In genomic region chr3:64422192-64422591, GRCh38 we compare ENCODE assay signal across 20 cellular contexts.
"Had no signal": no experiment of that assay in that cellular context is flagged by ENCODE, and none has a peak within 500 bp of the region (broad histone marks: within the 10 kb centered on the region; RNA-seq: fewer than 3 reads in every experiment).

No MANE protein-coding gene starts in this region.

- H3K36me3 ChIP-seq: esophagus muscularis mucosa, right lobe of liver, suprapubic skin had no signal

- H3K9me3 ChIP-seq: esophagus muscularis mucosa, right lobe of liver, suprapubic skin had no signal

- H3K27ac ChIP-seq: esophagus muscularis mucosa, right lobe of liver, suprapubic skin had no signal

- DNase-seq: activated B cell treated with CpG ODN at 0.5 μM for 24 hours; activated CD4-positive, alpha-beta T cell treated with anti-CD3 and anti-CD28 coated beads for 48 hours; activated CD8-positive, alpha-beta memory T cell treated with anti-CD3 and anti-CD28 coated beads, Interleukin-2, amount 50 U/mL, for 4 hours; activated CD8-positive, alpha-beta T cell treated with anti-CD3 and anti-CD28 coated beads, Interleukin-2, amount 10 ng/mL, durations not matched to agents 7 days and 5 days; activated effector memory CD4-positive, alpha-beta T cell treated with anti-CD3 and anti-CD28 coated beads, Interleukin-2, amount 50 U/mL, for 16 hours; activated T-cell treated with anti-CD3 and anti-CD28 coated beads, Interleukin-2, amount 50 U/mL, for 48 hours; caudate nucleus; cortex of kidney; effector CD4-positive, alpha-beta T cell; foreskin fibroblast; hippocampal formation; kidney glomerular epithelial cell; mesendoderm; nucleus accumbens; posterior cingulate gyrus; right lobe of liver; trophoblast cell had no signal

- ATAC-seq: activated CD8-positive, alpha-beta T cell treated with anti-CD3 and anti-CD28 coated beads, Interleukin-2, amount 10 ng/mL, durations not matched to agents 7 days and 5 days; natural killer cell treated with Interleukin-12 subunit alpha and Interleukin-12 subunit beta and Interleukin-15 and Interleukin-18, amount 100 ng/mL, for 72 hours; right lobe of liver had no signal

- H3K4me1 ChIP-seq: esophagus muscularis mucosa, right lobe of liver, suprapubic skin had no signal

- H3K4me3 ChIP-seq: esophagus muscularis mucosa, right lobe of liver, suprapubic skin had no signal

- H3K27me3 ChIP-seq: esophagus muscularis mucosa, right lobe of liver, suprapubic skin had no signal
